In genomic region chr18:54945726-54946125, GRCh38 we compare ENCODE assay signal across 8 cellular contexts. TPM values are rescaled to one million over a fixed set of nuclear protein-coding genes. Genes with fewer than 3 reads are reported as not detected.
DNase-seq lines count a peak whose midpoint lies in the region; ATAC-seq, FAIRE-seq and TF ChIP-seq lines count a peak whose summit lies in the region.

No MANE protein-coding gene starts in this region.

- H3K9me1 ChIP-seq in IMR-90 (ENCODE audit: insufficient read depth, low read length), result peaks cover 13% of the 10 kb centered on the region
- no peaks in the 10 kb centered on the region for H3K9me1 ChIP-seq in K562 (ENCODE audit: control insufficient read depth, insufficient read depth, low read length)

- no TSS peak for BruUV-seq in IMR-90 (replicated peaks; lab: Mats Ljungman, UMichigan)
- TSS peak; percentile 69 for BruUV-seq in K562 (replicated peaks; lab: Mats Ljungman, UMichigan)

- H3K4me2 ChIP-seq in IMR-90 (ENCODE audit: low read depth, low read length), result peak overlapping the region; percentile 100
- H3K4me2 ChIP-seq in K562 (ENCODE audit: insufficient read depth, low read length), result peak overlapping the region; percentile 72

- peak overlapping the region; percentile 16; the same call in 1 of the 2 replicates for H2BK20ac ChIP-seq in IMR-90 (ENCODE audit: low read depth, low read length)

- no peaks in the 10 kb centered on the region for H3K9me3 ChIP-seq in IMR-90 (ENCODE audit: control insufficient read depth, insufficient read depth, low read length)
- H3K9me3 ChIP-seq in K562 (replicated peaks; ENCODE audit: control insufficient read depth, insufficient read depth, low read depth, low read length), result no peaks in the 10 kb centered on the region
- H3K9me3 ChIP-seq in mononuclear cell (ENCODE audit: low read depth, low read length), result no peaks in the 10 kb centered on the region

- peak overlapping the region; percentile 64; the same call in 2 of the 3 replicates for H2BK15ac ChIP-seq in IMR-90 (ENCODE audit: low read depth, low read length)

- H3K27ac ChIP-seq in ACC112 (ENCODE audit: low read depth, low read length) (peak overlapping the region; percentile 78), IMR-90 (ENCODE audit: insufficient read depth, low read length) (peak overlapping the region; percentile 77), K562 (ENCODE audit: extremely low read depth, low read depth, low read length) (peak overlapping the region; percentile 91)

- dilution Hi-C loops in IMR-90 (cut with HindIII; ENCODE audit: low sequenced_read_pairs, unreplicated experiment), result no loop called here

- 0 out of 2 replicates have a peak overlapping the region, but pooled peaks have one; percentile 20 for H2AK5ac ChIP-seq in IMR-90 (ENCODE audit: low read depth, low read length)

- POLR2A ChIA-PET in IMR-90 (lab: Charles Lee; ENCODE audit: unreplicated experiment), result no interaction called here
- POLR2A ChIA-PET in K562 (lab: Yijun Ruan, JAX), result interaction anchor here (0.7 kb wide), 1 partner anchor 14 kb away, joined by 3 read pairs; no protein-coding TSS in a partner anchor

- H3K56ac ChIP-seq in IMR-90 (ENCODE audit: extremely low read depth, insufficient read depth, low read length), result peak overlapping the region; percentile 50

- peaks cover 16% of the 10 kb centered on the region for H3K4me1 ChIP-seq in ACC112 (ENCODE audit: control insufficient read depth, insufficient read depth, low read length, unreplicated experiment)
- peaks cover 12% of the 10 kb centered on the region for H3K4me1 ChIP-seq in IMR-90 (ENCODE audit: control insufficient read depth, insufficient read depth, low read length)
- H3K4me1 ChIP-seq in K562 (replicated peaks in 1 of 2; ENCODE audit: control insufficient read depth in 2 of 2, insufficient read depth in 2 of 2, low read length in 2 of 2), result peaks cover 0 to 11% of the 10 kb centered on the region in 2 experiments; a peak in 2 of 5 replicates
- H3K4me1 ChIP-seq in mononuclear cell (ENCODE audit: insufficient read depth, low read length), result peaks cover 5% of the 10 kb centered on the region

- peaks cover 0 to 20% of the 10 kb centered on the region in 2 experiments; a peak in 2 of 4 replicates for H3K79me1 ChIP-seq in IMR-90 (ENCODE audit: low read depth in 1 of 2, low read length in 2 of 2)

- peak overlapping the region; percentile 5; the same call in 1 of the 2 replicates for H3K23ac ChIP-seq in IMR-90 (ENCODE audit: low read depth, low read length)

- H2BK5ac ChIP-seq in IMR-90 (ENCODE audit: low read depth, low read length, poor library complexity, severe bottlenecking), result peak overlapping the region; percentile 91

- TF ChIP-seq RAD21 in IMR-90 (IDR thresholded peaks at IDR 0.05; ENCODE audit: low read length) (no peak), K562 (CRISPR knock-in tag; conservative IDR thresholded peaks at IDR 0.05 in 1 of 2, IDR thresholded peaks at IDR 0.05 in 1 of 2) (no peak)

- FAIRE-seq in K562 (lab: Jason Lieb, UNC), result no peak

- peak overlapping the region; percentile 71 for H2BK120ac ChIP-seq in IMR-90 (ENCODE audit: low read depth, low read length)

- in situ Hi-C loops in IMR-90 (cut with MboI; ENCODE audit: low sequenced_read_pairs), result no loop called here
- in situ Hi-C loops in K562 (cut with MboI), result no loop called here

- TF ChIP-seq POLR2A in IMR-90 (IDR thresholded peaks at IDR 0.05; ENCODE audit: low read depth, low read length) (no peak), K562 (conservative IDR thresholded peaks at IDR 0.05) (no peak)

- intact Hi-C loops in IMR-90 (cut with micrococcal nuclease) (no loop called here), K562 (cut with micrococcal nuclease) (no loop called here)

- CTCF ChIA-PET in IMR-90 (lab: Yijun Ruan, JAX) (no interaction called here), K562 (lab: Yijun Ruan, JAX; ENCODE audit: low intra/inter-chr PET ratio) (interaction anchor here (1.1 kb wide), 1 partner anchor 266 kb away, joined by 3 read pairs; no protein-coding TSS in a partner anchor)

- WGBS in IMR-90 (ENCODE audit: extremely low coverage in 2 of 2, insufficient read length in 1 of 2), 2 experiments, result no CpG with 5 or more reads among the region's 2 CpGs
- 13% methylated on average over 2 of the region's 2 CpGs for WGBS in K562 (ENCODE audit: insufficient coverage, low coverage, missing lambda C conversion rate)

- DNase-seq in IMR-90 (no peak), K562 (ENCODE audit: extremely low read depth in 1 of 4, low spot score in 3 of 4) (no peak), GM19240 (ENCODE audit: insufficient read length, low spot score) (no peak)
- no peak for DNase-seq in NK-92 treated with Interleukin-12 subunit alpha and Interleukin-12 subunit beta, amount 100 ng/mL, for 24 hours (lab: John Stamatoyannopoulos, UW)

- H4K8ac ChIP-seq in IMR-90 (ENCODE audit: low read depth in 2 of 2, low read length in 2 of 2), result peak overlapping the region; percentile 70 to 85

- H3K4me3 ChIP-seq in ACC112 (ENCODE audit: low read depth, low read length) (peak overlapping the region; percentile 70), IMR-90 (ENCODE audit: insufficient read depth, low read depth, low read length) (peak overlapping the region; percentile 68), K562 (peak overlapping the region; percentile 22; the same call in 1 of the 2 replicates), mononuclear cell (ENCODE audit: low read length) (peak overlapping the region; percentile 61)

- H2AFZ ChIP-seq in ACC112 (ENCODE audit: low read length, unreplicated experiment), result peak overlapping the region; percentile 76
- H2AFZ ChIP-seq in IMR-90 (replicated peaks; ENCODE audit: low read length, poor library complexity), result peak overlapping the region; percentile 77
- peak overlapping the region; percentile 87 for H2AFZ ChIP-seq in K562 (ENCODE audit: low read depth, low read length)

- peak overlapping the region; percentile 94 for H4K5ac ChIP-seq in IMR-90 (ENCODE audit: low read depth, low read length)

- H3K36me3 ChIP-seq in ACC112 (ENCODE audit: insufficient read depth, low read length) (no peaks in the 10 kb centered on the region), IMR-90 (ENCODE audit: control insufficient read depth, insufficient read depth, low read length) (no peaks in the 10 kb centered on the region), K562 (ENCODE audit: control insufficient read depth, insufficient read depth, low read length) (no peaks in the 10 kb centered on the region)

- H3K27me3 ChIP-seq in ACC112 (ENCODE audit: insufficient read depth, low read length), result no peaks in the 10 kb centered on the region
- no peaks in the 10 kb centered on the region for H3K27me3 ChIP-seq in IMR-90 (ENCODE audit: control insufficient read depth, insufficient read depth, low read length)
- no peaks in the 10 kb centered on the region for H3K27me3 ChIP-seq in K562 (ENCODE audit: control insufficient read depth in 2 of 2, insufficient read depth in 2 of 2, low read length in 2 of 2)
- no peaks in the 10 kb centered on the region for H3K27me3 ChIP-seq in mononuclear cell (ENCODE audit: insufficient read depth, low read length)

- H3K18ac ChIP-seq in IMR-90 (ENCODE audit: low read depth, low read length), result peak overlapping the region; percentile 92

- no peak for TF ChIP-seq EP300 in K562 (IDR thresholded peaks at IDR 0.05; ENCODE audit: low read length)

- peak overlapping the region; percentile 72; the same call in 1 of the 2 replicates for H3K9ac ChIP-seq in IMR-90 (ENCODE audit: low read depth, low read length)
- peak overlapping the region; percentile 69 to 71; a peak in 3 of 4 replicates for H3K9ac ChIP-seq in K562 (ENCODE audit: insufficient read depth in 1 of 2, low read depth in 2 of 2, low read length in 2 of 2)

- peak overlapping the region; percentile 59 for H3K4ac ChIP-seq in IMR-90 (ENCODE audit: low read depth, low read length)

- ATAC-seq in IMR-90 (ENCODE audit: low read depth), result peak; percentile 23; the same call in 1 of the 2 replicates
- ATAC-seq in K562, result peak; percentile 57
- no peak for ATAC-seq in HG03521 (IDR thresholded peaks at IDR 0.05; ENCODE audit: unreplicated experiment)
- ATAC-seq in HG03108 (IDR thresholded peaks at IDR 0.05; ENCODE audit: unreplicated experiment), result no peak

- H3K14ac ChIP-seq in IMR-90 (replicated peaks; ENCODE audit: low read depth, low read length), result peak overlapping the region; percentile 44

- H3K79me2 ChIP-seq in ACC112 (ENCODE audit: control insufficient read depth, insufficient read depth, low read length, unreplicated experiment) (no peaks in the 10 kb centered on the region), K562 (ENCODE audit: control insufficient read depth, insufficient read depth, low read length) (no peaks in the 10 kb centered on the region)

- peak overlapping the region; percentile 67 for H4K91ac ChIP-seq in IMR-90 (ENCODE audit: insufficient read depth, low read depth, low read length)

- H4K20me1 ChIP-seq in IMR-90 (ENCODE audit: insufficient read depth, low read length) (no peaks in the 10 kb centered on the region), K562 (replicated peaks; ENCODE audit: control insufficient read depth, insufficient read depth, low read length) (no peaks in the 10 kb centered on the region)

- TF ChIP-seq CTCF in IMR-90 (conservative IDR thresholded peaks at IDR 0.05; ENCODE audit: low read depth, low read length), result no peak
- TF ChIP-seq CTCF in K562 (IDR thresholded peaks at IDR 0.05 in 2 of 3, conservative IDR thresholded peaks at IDR 0.05 in 1 of 3; ENCODE audit: insufficient read depth in 2 of 3, low read depth in 1 of 3, low read length in 3 of 3), result no peak

- H2AK9ac ChIP-seq in IMR-90 (replicated peaks; ENCODE audit: low read depth, low read length, poor library complexity), result no peak overlapping the region

RNA-seq across cellular contexts. Expression of gene CCDC68, which starts 13.5 kb away (rescaled TPM):
- total RNA-seq in IMR-90 (2012; rRNA removed) (0.54 and 1.4 TPM in 2 replicates), K562 (2014; rRNA removed) (0.78 and 1.9 TPM in 2 replicates), K562 (2014; rRNA removed; fragmentation: Illumina TruSeq; extraction: Trizol) (1.8 and 2.4 TPM in 2 replicates), K562 (2015; rRNA removed; fragmentation: Illumina TruSeq; extraction: Trizol) (1.5 and 1.7 TPM in 2 replicates), K562 (2021) (0.74 and 1.3 TPM in 2 replicates), mononuclear cell (not detected)
- polyA plus RNA-seq in IMR-90 (2012; rRNA removed) (0.46 and 0.55 TPM in 2 replicates), K562 (2011; rRNA removed) (0.85 and 4.5 TPM in 2 replicates), K562 (2014; fragmentation: Illumina TruSeq; extraction: Trizol) (1.4 and 1.8 TPM in 2 replicates), K562 (2014; fragmentation: Nextera tagmentation; extraction: Ambion mirVana) (under 1 TPM; 0.28 TPM), K562 (2014; rRNA removed) (1.1 and 2.1 TPM in 2 replicates)
- 0.07 and 0.09 TPM in 2 replicates for polyA plus RNA-seq in IMR-90 (2012; cell fraction: cytosol; rRNA removed)
- polyA plus RNA-seq in IMR-90 (2012; cell fraction: nucleus; rRNA removed; ENCODE audit: low replicate concordance), result 0.09 and 1.7 TPM in 2 replicates
- 4.2 and 15.6 TPM in 2 replicates for total RNA-seq in K562 (2011; cell fraction: chromatin; rRNA removed; ENCODE audit: low replicate concordance)
- total RNA-seq in K562 (2011; cell fraction: nucleolus; rRNA removed), result 0.67 and 1.3 TPM in 2 replicates
- total RNA-seq in K562 (2011; cell fraction: nucleoplasm; rRNA removed), result 5.0 and 5.8 TPM in 2 replicates
- polyA plus RNA-seq in K562 (2011; cell fraction: cytosol; rRNA removed), result 0.27 and 0.72 TPM in 2 replicates
- polyA plus RNA-seq in K562 (2011; cell fraction: nucleus; rRNA removed), result 2.1 and 6.9 TPM in 2 replicates
- 0.76 and 0.96 TPM in 2 replicates for polyA plus RNA-seq in K562 (2012)
- 1.9 and 4.2 TPM in 2 replicates for polyA minus RNA-seq in K562 (2011; rRNA and poly(A)+ RNA removed)
- 2.2 TPM in 1 of 2 replicates, not detected in the other for polyA minus RNA-seq in K562 (2011; cell fraction: cytosol; rRNA and poly(A)+ RNA removed)
- 2.4 and 6.7 TPM in 2 replicates for polyA minus RNA-seq in K562 (2011; cell fraction: nucleus; rRNA and poly(A)+ RNA removed)

Comparison
In these comparisons a context has a peak if more than half of its experiments do, and no peak if none do; other contexts are left out.
1. ATAC-seq: peak in IMR-90 (single experiment) and K562 (single experiment); none in HG03521 (single experiment) and HG03108 (single experiment).
2. Peak in every context shown above with its lines, with median percentiles within 50 percentile points of each other: H2AFZ ChIP-seq, H3K27ac ChIP-seq and H3K4me3 ChIP-seq.